Comparison of ENCODE assay signal across 11 cellular contexts in genomic region chr1:8455700-8456305, GRCh38.
A peak's percentile ranks its signal among the peaks of the same experiment; 100 is the strongest.
DNase-seq lines count a peak whose midpoint lies in the region; ATAC-seq, FAIRE-seq and TF ChIP-seq lines count a peak whose summit lies in the region.
"Had no signal": no experiment of that assay in that cellular context is flagged by ENCODE, and none has a peak within 500 bp of the region (broad histone marks: within the 10 kb centered on the region; RNA-seq: fewer than 3 reads in every experiment).

No MANE protein-coding gene starts in this region.

- 0 out of 4 replicates have a peak, but pooled peaks cover 0 to 3% of the 10 kb centered on the region in 2 experiments for H3K36me3 ChIP-seq in HCT116 (ENCODE audit: control insufficient read depth in 1 of 2, insufficient read depth in 2 of 2, low read length in 2 of 2)
- no peaks in the 10 kb centered on the region for H3K36me3 ChIP-seq in left lung

- H2AFZ ChIP-seq in HCT116 (ENCODE audit: low read depth, low read length, poor library complexity, severe bottlenecking) = no peak overlapping the region

- H3K27ac ChIP-seq in HCT116 (ENCODE audit: low read depth, low read length) (no peak overlapping the region), left lung (peak overlapping the region; percentile 50 to 65)

- H3K4me1 ChIP-seq in HCT116 (ENCODE audit: control insufficient read depth in 1 of 2, insufficient read depth in 2 of 2, low read length in 2 of 2) = peaks cover 12 to 20% of the 10 kb centered on the region in 2 experiments
- H3K4me1 ChIP-seq in left lung = peaks cover 17 to 28% of the 10 kb centered on the region in 2 donors

- DNase-seq in HCT116 (ENCODE audit: low read depth, low spot score) (no peak), chondrocyte (ENCODE audit: low spot score) (no peak), left lung (peak in 1 of 2 donors; percentile 40), GM19239 (ENCODE audit: insufficient read length, low spot score) (no peak), glomerular visceral epithelial cell (ENCODE audit: extremely low spot score) (no peak), NOMO-1 treated with DMSO at 0.1 percent for 48 hours (lab: John Stamatoyannopoulos, UW; ENCODE audit: unreplicated experiment) (no peak), NCI-H1694 (lab: John Stamatoyannopoulos, UW) (no peak)
- DNase-seq: activated CD8-positive, alpha-beta T cell treated with anti-CD3 and anti-CD28 coated beads, Interleukin-2, amount 10 ng/mL, durations not matched to agents 7 days and 5 days; mesendoderm; stimulated activated naive CD4-positive, alpha-beta T cell treated with Interleukin-2 at 50 U/mL for 16 hours had no signal

- H3K9me3 ChIP-seq in HCT116 (ENCODE audit: control insufficient read depth in 1 of 2, insufficient read depth in 1 of 2, low read depth in 1 of 2, low read length in 2 of 2) (no peaks in the 10 kb centered on the region), left lung (no peaks in the 10 kb centered on the region)

- H3K27me3 ChIP-seq in HCT116 (ENCODE audit: insufficient read depth, low read length) = no peaks in the 10 kb centered on the region
- H3K27me3 ChIP-seq in left lung = no peaks in the 10 kb centered on the region

- H3K79me2 ChIP-seq in HCT116 (ENCODE audit: insufficient read depth, low read length) = no peaks in the 10 kb centered on the region

- TF ChIP-seq CTCF in HCT116 (IDR thresholded peaks at IDR 0.05 in 2 of 3, conservative IDR thresholded peaks at IDR 0.05 in 1 of 3; ENCODE audit: borderline replicate concordance in 1 of 3, insufficient read depth in 1 of 3, low read depth in 2 of 3, low read length in 2 of 3) = no peak
- TF ChIP-seq CTCF in chondrocyte (IDR thresholded peaks at IDR 0.05) = no peak
- no peak for TF ChIP-seq CTCF in left lung (IDR thresholded peaks at IDR 0.05)

- H3K9me2 ChIP-seq in HCT116 (ENCODE audit: insufficient read depth) = no peaks in the 10 kb centered on the region

- H3K27me3 Mint-ChIP-seq in chondrocyte (ENCODE audit: low read depth) = no peaks in the 10 kb centered on the region
- H3K27me3 Mint-ChIP-seq in stimulated activated memory B cell treated with anti-CD40 and anti-IgM and Interleukin-4, amounts not matched to agents 10 μg/mL and 1 μg/mL and 100 μg/mL, for 72 hours = no peaks in the 10 kb centered on the region

- no peak for TF ChIP-seq RAD21 in HCT116 (IDR thresholded peaks at IDR 0.05; ENCODE audit: low read depth)

- H3K36me3 Mint-ChIP-seq in chondrocyte (ENCODE audit: low read depth) = no peaks in the 10 kb centered on the region
- H3K36me3 Mint-ChIP-seq in stimulated activated memory B cell treated with anti-CD40 and anti-IgM and Interleukin-4, amounts not matched to agents 10 μg/mL and 1 μg/mL and 100 μg/mL, for 72 hours = peaks cover 8% of the 10 kb centered on the region

- peak overlapping the region; percentile 67 for H3K27ac Mint-ChIP-seq in chondrocyte (ENCODE audit: unreplicated experiment)
- H3K27ac Mint-ChIP-seq in stimulated activated memory B cell treated with anti-CD40 and anti-IgM and Interleukin-4, amounts not matched to agents 10 μg/mL and 1 μg/mL and 100 μg/mL, for 72 hours = peak overlapping the region; percentile 29
- H3K27ac Mint-ChIP-seq: activated CD8-positive, alpha-beta T cell treated with anti-CD3 and anti-CD28 coated beads, Interleukin-2, amount 10 ng/mL, durations not matched to agents 7 days and 5 days had no signal

- TF ChIP-seq POLR2A in HCT116 (IDR thresholded peaks at IDR 0.05; ENCODE audit: borderline replicate concordance, extremely low read depth, insufficient read depth, insufficient read length) = no peak

- RAD21 ChIA-PET in HCT116 (lab: Charles Lee; ENCODE audit: low non-redundant PET in 1 of 2, low total read pairs in 2 of 2, uncharacterized antibody in 2 of 2, unreplicated experiment in 2 of 2) = no interaction called here

- POLR2A ChIA-PET in HCT116 (lab: Charles Lee) = no interaction called here

- H3K4me3 ChIP-seq in HCT116 (replicated peaks in 1 of 2; ENCODE audit: low read depth in 1 of 2, low read length in 2 of 2) (no peak overlapping the region), left lung (no peak overlapping the region)

- peaks cover 34% of the 10 kb centered on the region for H3K4me1 Mint-ChIP-seq in chondrocyte (ENCODE audit: low read depth)
- peaks cover 26% of the 10 kb centered on the region for H3K4me1 Mint-ChIP-seq in stimulated activated memory B cell treated with anti-CD40 and anti-IgM and Interleukin-4, amounts not matched to agents 10 μg/mL and 1 μg/mL and 100 μg/mL, for 72 hours

- H3K4me3 Mint-ChIP-seq in chondrocyte (ENCODE audit: unreplicated experiment) = no peak overlapping the region
- no peak overlapping the region for H3K4me3 Mint-ChIP-seq in stimulated activated memory B cell treated with anti-CD40 and anti-IgM and Interleukin-4, amounts not matched to agents 10 μg/mL and 1 μg/mL and 100 μg/mL, for 72 hours
- H3K4me3 Mint-ChIP-seq: activated CD8-positive, alpha-beta T cell treated with anti-CD3 and anti-CD28 coated beads, Interleukin-2, amount 10 ng/mL, durations not matched to agents 7 days and 5 days had no signal

- no TSS peak for BruUV-seq in HCT116 (replicated peaks; lab: Mats Ljungman, UMichigan)

- ATAC-seq in HCT116 = no peak
- peak; percentile 85 for ATAC-seq in left lung
- ATAC-seq in stimulated activated memory B cell treated with anti-CD40 and anti-IgM and Interleukin-4, amounts not matched to agents 10 μg/mL and 1 μg/mL and 100 μg/mL, for 72 hours = no peak
- ATAC-seq: activated CD8-positive, alpha-beta T cell treated with anti-CD3 and anti-CD28 coated beads, Interleukin-2, amount 10 ng/mL, durations not matched to agents 7 days and 5 days had no signal

- peak overlapping the region; percentile 3; the same call in 1 of the 2 replicates for H3K4me2 ChIP-seq in HCT116 (ENCODE audit: low read length)

- no peak overlapping the region for H3K9ac ChIP-seq in HCT116 (ENCODE audit: low read length)

- FAIRE-seq in GM19239 (lab: Jason Lieb, UNC) = no peak

- no peaks in the 10 kb centered on the region for H3K9me3 Mint-ChIP-seq in chondrocyte (ENCODE audit: low read depth)
- H3K9me3 Mint-ChIP-seq in stimulated activated memory B cell treated with anti-CD40 and anti-IgM and Interleukin-4, amounts not matched to agents 10 μg/mL and 1 μg/mL and 100 μg/mL, for 72 hours = no peaks in the 10 kb centered on the region

- no peaks in the 10 kb centered on the region for H4K20me1 ChIP-seq in HCT116 (ENCODE audit: insufficient read depth)

- CTCF ChIA-PET in HCT116 (lab: Charles Lee) = no interaction called here

- intact Hi-C loops in HCT116 (cut with micrococcal nuclease) (no loop called here), left lung (cut with DNase I) (no loop called here)

TF ChIP-seq in HCT116, 20 proteins besides CTCF, POLR2A, EP300 and RAD21 (continues in another document):
- TF ChIP-seq EZH2 (IDR thresholded peaks at IDR 0.05) = no peak
- no peak for TF ChIP-seq EGR1 (IDR thresholded peaks at IDR 0.05; ENCODE audit: low read depth)
- TF ChIP-seq TCF7L2 (IDR thresholded peaks at IDR 0.05; ENCODE audit: borderline replicate concordance, extremely low read depth, insufficient read depth, insufficient read length) = no peak
- no peak for TF ChIP-seq MAX (IDR thresholded peaks at IDR 0.05)
- no peak for TF ChIP-seq ATF3 (IDR thresholded peaks at IDR 0.05)
- no peak for TF ChIP-seq JUND (IDR thresholded peaks at IDR 0.05)
- TF ChIP-seq REST (IDR thresholded peaks at IDR 0.05; ENCODE audit: low read depth) = no peak
- TF ChIP-seq ZNF274 (IDR thresholded peaks at IDR 0.05; ENCODE audit: low read depth, low read length) = no peak
- TF ChIP-seq CBX3 (IDR thresholded peaks at IDR 0.05; ENCODE audit: low read depth) = no peak
- TF ChIP-seq SRF (IDR thresholded peaks at IDR 0.05; ENCODE audit: low read depth) = no peak
- TF ChIP-seq CEBPB (IDR thresholded peaks at IDR 0.05; ENCODE audit: low read depth) = no peak
- no peak for TF ChIP-seq EZH2phosphoT487 (IDR thresholded peaks at IDR 0.05; ENCODE audit: borderline replicate concordance)
- no peak for TF ChIP-seq FOSL1 (IDR thresholded peaks at IDR 0.05; ENCODE audit: low read depth)
